Comparison of ENCODE assay signal across 8 cellular contexts in genomic region chr5:96936431-96937221, GRCh38. TPM values are rescaled to one million over a fixed set of nuclear protein-coding genes. Genes with fewer than 3 reads are reported as not detected.
A peak's percentile ranks its signal among the peaks of the same experiment; 100 is the strongest.
DNase-seq lines count a peak whose midpoint lies in the region; ATAC-seq and TF ChIP-seq lines count a peak whose summit lies in the region.

No MANE protein-coding gene starts in this region.

- H3K36me3 Mint-ChIP-seq in neural crest cell (ENCODE audit: low read depth): peaks cover 2% of the 10 kb centered on the region

- H3K4me1 Mint-ChIP-seq in neural crest cell: peaks cover 28% of the 10 kb centered on the region

- H3K27me3 ChIP-seq in OCI-LY1 (ENCODE audit: insufficient read depth, low read length) (no peaks in the 10 kb centered on the region), testis (no peaks in the 10 kb centered on the region)

- peak overlapping the region; percentile 81 for H3K4me3 ChIP-seq in OCI-LY1 (ENCODE audit: low read depth, low read length, poor library complexity, severe bottlenecking)
- peak overlapping the region; percentile 90 for H3K4me3 ChIP-seq in fibroblast of the aortic adventitia (ENCODE audit: low read depth, low read length)
- H3K4me3 ChIP-seq in testis: peak overlapping the region; percentile 87 to 96

- peaks cover 64% of the 10 kb centered on the region for H3K4me1 ChIP-seq in OCI-LY1 (ENCODE audit: insufficient read depth, low read length, severe bottlenecking)
- H3K4me1 ChIP-seq in testis: peaks cover 16% of the 10 kb centered on the region

- H3K9me3 ChIP-seq in OCI-LY1 (ENCODE audit: low read length): 0 out of 2 replicates have a peak, but pooled peaks cover 2% of the 10 kb centered on the region
- H3K9me3 ChIP-seq in testis: no peaks in the 10 kb centered on the region

- peak overlapping the region; percentile 73 for H3K4me2 ChIP-seq in OCI-LY1 (ENCODE audit: low read length)

- H3K27ac Mint-ChIP-seq in neural crest cell (ENCODE audit: unreplicated experiment): no peak overlapping the region

- WGBS in testis, 2 donors: 0 to 1% methylated on average over 5 to 27 of the region's 27 CpGs

- H4K20me1 ChIP-seq in OCI-LY1 (ENCODE audit: insufficient read depth, low read length): no peaks in the 10 kb centered on the region

- no peaks in the 10 kb centered on the region for H3F3A ChIP-seq in OCI-LY1 (ENCODE audit: insufficient read depth, low read length)

- H3K9me3 Mint-ChIP-seq in neural crest cell: no peaks in the 10 kb centered on the region

- TF ChIP-seq CTCF in OCI-LY1 (IDR thresholded peaks at IDR 0.05; ENCODE audit: low read length) (no peak), fibroblast of the aortic adventitia (IDR thresholded peaks at IDR 0.05; ENCODE audit: insufficient read depth, low read length) (no peak), neural crest cell (conservative IDR thresholded peaks at IDR 0.05) (no peak), testis (IDR thresholded peaks at IDR 0.05) (no peak)

- no peak overlapping the region for H2AFZ ChIP-seq in OCI-LY1 (ENCODE audit: low read length)

- ATAC-seq in GM18502 (IDR thresholded peaks at IDR 0.05; ENCODE audit: poor library complexity, unreplicated experiment): peak; percentile 33
- ATAC-seq in HG02642 (IDR thresholded peaks at IDR 0.05; ENCODE audit: poor library complexity, unreplicated experiment): peak; percentile 25

- H3K4me3 Mint-ChIP-seq in neural crest cell: peak overlapping the region; percentile 91

- H3K27ac ChIP-seq in OCI-LY1 (ENCODE audit: low read depth, low read length, poor library complexity, severe bottlenecking): peak overlapping the region; percentile 99
- peak overlapping the region; percentile 87 to 94 for H3K27ac ChIP-seq in testis

- intact Hi-C loops in testis (cut with DNase I; ENCODE audit: low total_unique reads): no loop called here

- no peaks in the 10 kb centered on the region for H3K9me2 ChIP-seq in OCI-LY1 (ENCODE audit: low read depth, low read length)

- DNase-seq in activated T-helper 1 cell treated with Interleukin-2 at 50 U/mL for 16 hours (ENCODE audit: low read depth) (peak; percentile 28), fibroblast of the aortic adventitia (ENCODE audit: low read depth) (peak; percentile 23), neural crest cell (ENCODE audit: low read depth, low spot score) (peak; percentile 3), testis (peak; percentile 56), 8988T (no peak)

- peaks cover 57% of the 10 kb centered on the region for H3K79me2 ChIP-seq in OCI-LY1 (ENCODE audit: insufficient read depth, low read length)

- H3K36me3 ChIP-seq in OCI-LY1 (ENCODE audit: insufficient read depth, low read length) (peaks cover 39% of the 10 kb centered on the region), testis (ENCODE audit: low read depth, missing control alignments) (no peaks in the 10 kb centered on the region)

- no peaks in the 10 kb centered on the region for H3K27me3 Mint-ChIP-seq in neural crest cell (ENCODE audit: low read depth)

- no peak for TF ChIP-seq POLR2A in testis (IDR thresholded peaks at IDR 0.05)

- peak overlapping the region; percentile 96 for H3K9ac ChIP-seq in OCI-LY1 (ENCODE audit: low read length)

RNA-seq across cellular contexts. Expression of gene LNPEP, which starts 0.7 kb away (rescaled TPM):
- 18.8 and 46.3 TPM in 2 replicates for total RNA-seq in fibroblast of the aortic adventitia (ENCODE audit: low replicate concordance)
- total RNA-seq in neural crest cell: 17.4 and 17.9 TPM in 2 replicates
- total RNA-seq in testis: 10 to 100 TPM; 28.0 to 33.1 TPM
- 10.9 TPM for polyA plus RNA-seq in testis (ENCODE audit: insufficient read depth, low read depth, low replicate concordance)
